Comparison of ENCODE assay signal across 13 cellular contexts in the genomic region with DNA sequence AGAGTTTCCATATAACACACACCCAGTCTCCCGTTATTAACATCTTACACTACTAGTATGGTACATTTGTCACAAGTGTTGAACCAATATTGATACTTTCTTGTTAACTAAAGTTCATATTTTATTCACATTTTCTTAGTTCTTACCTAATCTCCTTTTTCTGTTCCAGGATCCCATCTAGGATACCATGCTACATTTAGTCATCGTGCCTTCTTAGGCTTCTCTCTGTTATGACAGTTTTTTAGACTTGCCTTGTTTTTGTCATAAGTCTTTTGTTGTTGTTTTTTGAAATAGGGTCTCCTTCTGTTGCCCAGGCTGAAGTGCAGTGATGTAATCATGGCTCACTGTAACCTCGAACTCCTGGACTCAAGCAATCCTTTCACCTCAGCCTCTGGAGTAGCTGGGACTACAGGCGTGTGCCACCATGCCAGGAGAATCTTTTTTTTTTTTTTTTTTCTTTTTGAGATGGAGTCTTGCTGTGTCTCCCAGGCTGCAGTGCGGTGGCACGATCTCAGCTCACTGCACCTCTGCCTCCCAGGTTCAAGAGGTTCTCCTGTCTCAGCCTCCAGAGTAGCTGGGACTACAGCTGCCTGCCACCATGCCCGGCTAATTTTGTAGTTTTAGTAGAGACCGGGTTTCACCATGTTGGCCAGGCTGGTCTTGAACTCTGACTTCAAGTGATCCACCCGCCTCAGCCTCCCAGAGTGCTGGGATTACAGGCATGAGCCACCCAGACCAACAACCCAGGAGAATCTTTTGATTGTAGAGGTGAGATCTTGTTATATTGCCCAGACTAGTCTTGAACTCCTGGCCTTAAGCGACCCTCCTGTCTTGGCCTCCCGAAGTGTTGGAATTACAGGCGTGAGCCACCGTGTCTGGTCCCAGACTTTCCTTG.
"Had no signal": no experiment of that assay in that cellular context is flagged by ENCODE, and none has a peak within 500 bp of the region (broad histone marks: within the 10 kb centered on the region; RNA-seq: fewer than 3 reads in every experiment).

No MANE protein-coding gene starts in this region.

- H3K27ac Mint-ChIP-seq: naive thymus-derived CD8-positive, alpha-beta T cell; progenitor cell of endocrine pancreas had no signal

- H3K27me3 Mint-ChIP-seq: progenitor cell of endocrine pancreas had no signal

- H3K27ac ChIP-seq: neutrophil, upper lobe of right lung had no signal

- H3K4me2 ChIP-seq: smooth muscle cell had no signal

- H3K27me3 ChIP-seq: neutrophil, tibial nerve, upper lobe of right lung had no signal

- H3K4me3 ChIP-seq: smooth muscle cell, tibial nerve, upper lobe of right lung had no signal

- H3K4me3 Mint-ChIP-seq: naive thymus-derived CD8-positive, alpha-beta T cell had no signal

- H3K9me3 ChIP-seq: neutrophil, upper lobe of right lung had no signal

- H3K36me3 ChIP-seq: neutrophil, tibial nerve, upper lobe of right lung had no signal

- DNase-seq: effector memory CD4-positive, alpha-beta T cell; foreskin melanocyte; hippocampal formation; kidney glomerular epithelial cell; naive thymus-derived CD8-positive, alpha-beta T cell; stimulated activated CD4-positive, alpha-beta T cell treated with anti-CD3 and anti-CD28 coated beads, Interleukin-2, amount 100 ng/mL, for 48 hours; stimulated activated naive CD4-positive, alpha-beta T cell treated with Interleukin-2 at 50 U/mL for 16 hours; upper lobe of right lung had no signal

- ATAC-seq: naive thymus-derived CD8-positive, alpha-beta T cell; right cardiac atrium had no signal
